8 cellular contexts compared by ENCODE assay signal in the genomic region with DNA sequence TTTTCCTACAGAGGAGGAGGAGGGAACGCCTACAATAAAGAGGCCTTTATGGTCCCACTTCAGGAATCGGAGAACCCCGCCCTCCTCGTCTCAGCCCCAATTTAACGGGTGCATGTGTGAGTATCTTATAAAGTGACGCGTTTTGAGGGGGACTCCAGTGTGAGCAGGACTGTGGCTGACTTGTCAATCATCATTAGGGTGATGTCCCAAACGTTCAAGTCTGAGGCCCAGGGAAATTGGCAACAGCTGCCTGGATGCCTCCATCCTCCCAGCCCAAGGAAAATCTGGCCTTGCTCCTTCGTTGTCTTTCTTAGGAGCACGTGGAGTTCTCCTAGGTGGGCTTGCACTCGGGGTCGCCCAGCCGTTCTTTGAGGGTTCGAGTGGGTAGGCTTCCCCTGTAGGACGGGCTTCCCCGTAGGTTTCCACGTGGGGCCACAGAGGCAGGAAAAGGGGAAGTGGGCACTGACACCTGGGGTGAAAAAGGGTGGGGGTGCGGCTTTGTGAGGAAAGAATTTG. TPM values are rescaled to one million over a fixed set of nuclear protein-coding genes. Genes with fewer than 3 reads are reported as not detected.
DNase-seq lines count a peak whose midpoint lies in the region; ATAC-seq, FAIRE-seq and TF ChIP-seq lines count a peak whose summit lies in the region.

No MANE protein-coding gene starts in this region.

- H3K9me3 ChIP-seq in cardiac muscle cell (ENCODE audit: low read depth) (no peaks in the 10 kb centered on the region), gastrocnemius medialis (no peaks in the 10 kb centered on the region)

- H3K36me3 ChIP-seq in cardiac muscle cell = peaks cover 16% of the 10 kb centered on the region
- peaks cover 0 to 12% of the 10 kb centered on the region in 2 donors for H3K36me3 ChIP-seq in gastrocnemius medialis

- no peak for FAIRE-seq in RCC 7860 (lab: Jason Lieb, UNC)

- TF ChIP-seq CTCF in WTC11 (IDR thresholded peaks at IDR 0.05) (no peak), cardiac muscle cell (IDR thresholded peaks at IDR 0.05; ENCODE audit: low read depth, low read length) (no peak), gastrocnemius medialis (IDR thresholded peaks at IDR 0.05 in 4 of 5, conservative IDR thresholded peaks at IDR 0.05 in 1 of 5) (no peak)

- peaks cover 26% of the 10 kb centered on the region for H3K4me1 Mint-ChIP-seq in WTC11

- peaks cover 12% of the 10 kb centered on the region for H3K36me3 Mint-ChIP-seq in WTC11

- POLR2A ChIA-PET in WTC11 (lab: Charles Lee) = interaction anchor here (0.6 to 1.4 kb wide), 10 partner anchors 11 to 255 kb away, joined by 3 to 4 read pairs (median 3); no protein-coding TSS in a partner anchor

- no peak for TF ChIP-seq POLR2A in gastrocnemius medialis (IDR thresholded peaks at IDR 0.05)

- H3K4me1 ChIP-seq in cardiac muscle cell (ENCODE audit: low read depth) (peaks cover 13% of the 10 kb centered on the region), gastrocnemius medialis (peaks cover 30 to 38% of the 10 kb centered on the region in 2 donors)

- no peaks in the 10 kb centered on the region for H3K27me3 Mint-ChIP-seq in WTC11 (ENCODE audit: low read depth)

- H3K27me3 ChIP-seq in cardiac muscle cell (no peaks in the 10 kb centered on the region), gastrocnemius medialis (no peaks in the 10 kb centered on the region)

- intact Hi-C loops in gastrocnemius medialis (cut with DNase I; ENCODE audit: low total_unique reads) = loop anchor here (2.0 to 10.0 kb wide), 6 partner anchors 56 to 515 kb away; partner anchors contain the start of genes CIAPIN1, COQ9, MT1X and NLRC5

- in situ Hi-C loops in gastrocnemius medialis (cut with MboI; ENCODE audit: low sequenced_read_pairs in 4 of 4) = no loop called here

- CTCF ChIA-PET in WTC11 (lab: Charles Lee) = interaction anchor here (0.7 to 2.4 kb wide), 5 partner anchors 33 to 284 kb away, joined by 3 to 10 read pairs (median 5); no protein-coding TSS in a partner anchor

- H3K4me3 ChIP-seq in cardiac muscle cell (peak overlapping the region; percentile 2), gastrocnemius medialis (peak overlapping the region; percentile 84 to 99 (median 93))

- no peaks in the 10 kb centered on the region; the same call in 1 of the 2 replicates for H3K9me3 Mint-ChIP-seq in WTC11

- ATAC-seq in GM19452 (IDR thresholded peaks at IDR 0.05; ENCODE audit: unreplicated experiment) (peak; percentile 38), HG03439 (IDR thresholded peaks at IDR 0.05; ENCODE audit: unreplicated experiment) (peak; percentile 39), WTC11 (no peak; the same call in 1 of the 2 replicates), gastrocnemius medialis (peak; percentile 0 to 2)

- H3K27ac ChIP-seq in cardiac muscle cell (peak overlapping the region; percentile 97), gastrocnemius medialis (peak overlapping the region; percentile 96 to 100 (median 98))

- H3K4me3 Mint-ChIP-seq in WTC11 = peak overlapping the region; percentile 62

- peak overlapping the region; percentile 92 for H3K27ac Mint-ChIP-seq in WTC11

- peak; percentile 40 for DNase-seq in DMS153 treated with DMSO at 0.1 percent for 48 hours (lab: John Stamatoyannopoulos, UW; ENCODE audit: unreplicated experiment)
- DNase-seq in WTC11 (ENCODE audit: low spot score) = no peak
- DNase-seq in cardiac muscle cell (ENCODE audit: low read depth in 1 of 2, low spot score in 1 of 2) = no peak
- DNase-seq in gastrocnemius medialis = no peak
- DNase-seq in activated effector memory CD4-positive, alpha-beta T cell treated with anti-CD3 and anti-CD28 coated beads, Interleukin-2, amount 50 U/mL, for 16 hours = no peak
- no peak for DNase-seq in RCC 7860 (ENCODE audit: low spot score)

TF ChIP-seq in WTC11, 78 proteins besides CTCF, POLR2A, EP300 and RAD21:
- no peak for TF ChIP-seq MYBL2 (CRISPR knock-in tag; IDR thresholded peaks at IDR 0.05)
- TF ChIP-seq ZNF317 (CRISPR knock-in tag; IDR thresholded peaks at IDR 0.05; ENCODE audit: borderline replicate concordance, low read depth) = no peak
- no peak for TF ChIP-seq SMAD3 (CRISPR knock-in tag; IDR thresholded peaks at IDR 0.05; ENCODE audit: borderline replicate concordance)
- TF ChIP-seq AR (CRISPR knock-in tag; IDR thresholded peaks at IDR 0.05) = no peak
- TF ChIP-seq, protein P1, sequence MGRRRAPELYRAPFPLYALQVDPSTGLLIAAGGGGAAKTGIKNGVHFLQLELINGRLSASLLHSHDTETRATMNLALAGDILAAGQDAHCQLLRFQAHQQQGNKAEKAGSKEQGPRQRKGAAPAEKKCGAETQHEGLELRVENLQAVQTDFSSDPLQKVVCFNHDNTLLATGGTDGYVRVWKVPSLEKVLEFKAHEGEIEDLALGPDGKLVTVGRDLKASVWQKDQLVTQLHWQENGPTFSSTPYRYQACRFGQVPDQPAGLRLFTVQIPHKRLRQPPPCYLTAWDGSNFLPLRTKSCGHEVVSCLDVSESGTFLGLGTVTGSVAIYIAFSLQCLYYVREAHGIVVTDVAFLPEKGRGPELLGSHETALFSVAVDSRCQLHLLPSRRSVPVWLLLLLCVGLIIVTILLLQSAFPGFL (CRISPR knock-in tag; IDR thresholded peaks at IDR 0.05; ENCODE audit: borderline replicate concordance) = 0 out of 2 replicates have a peak, but pooled peaks have one; percentile 18
- no peak for TF ChIP-seq E2F1 (CRISPR knock-in tag; IDR thresholded peaks at IDR 0.05)
- no peak for TF ChIP-seq MXD4 (CRISPR knock-in tag; IDR thresholded peaks at IDR 0.05; ENCODE audit: borderline replicate concordance)

RNA-seq across cellular contexts. Expression of gene HERPUD1, which starts 0.6 kb away (rescaled TPM):
- 21.4 to 30.8 TPM (median 21.7 TPM) in 3 replicates for total RNA-seq in WTC11 (2021)
- total RNA-seq in cardiac muscle cell = 40.5 and 109 TPM in 2 replicates
- polyA plus RNA-seq in cardiac muscle cell = 78.9 and 116 TPM in 2 replicates
- total RNA-seq in gastrocnemius medialis = 100 to 1,000 TPM; 110 to 281 (median 125) TPM

RNA-seq across cellular contexts. Expression of gene CETP, which starts 30.4 kb away (rescaled TPM):
- total RNA-seq in WTC11 (2021) (not detected in 3 replicates), cardiac muscle cell (0.27 TPM in 1 of 2 replicates, not detected in the other), gastrocnemius medialis (not detected)
- 0.49 TPM in 1 of 2 replicates, not detected in the other for polyA plus RNA-seq in cardiac muscle cell

RNA-seq across cellular contexts. Expression of gene NLRC5, which starts 58.0 kb away (rescaled TPM):
- total RNA-seq in WTC11 (2021) (2.6 to 2.8 TPM (median 2.7 TPM) in 3 replicates), cardiac muscle cell (0.18 TPM in 1 of 2 replicates, not detected in the other), gastrocnemius medialis (1 to 10 TPM; 2.5 to 9.4 (median 5.1) TPM)
- not detected in 2 replicates for polyA plus RNA-seq in cardiac muscle cell
